In genomic region chr20:4217349-4217761, GRCh38 we compare ENCODE assay signal across 18 cellular contexts. TPM values are rescaled to one million over a fixed set of nuclear protein-coding genes. Genes with fewer than 3 reads are reported as not detected.
DNase-seq lines count a peak whose midpoint lies in the region; ATAC-seq and TF ChIP-seq lines count a peak whose summit lies in the region.
"Had no signal": no experiment of that assay in that cellular context is flagged by ENCODE, and none has a peak within 500 bp of the region (broad histone marks: within the 10 kb centered on the region; RNA-seq: fewer than 3 reads in every experiment).

No MANE protein-coding gene starts in this region.

- no peak for TF ChIP-seq POLR2A in vagina (IDR thresholded peaks at IDR 0.05)

- H3K27ac ChIP-seq in colonic mucosa (no peak overlapping the region), vagina (no peak overlapping the region)
- H3K27ac ChIP-seq: uterus had no signal

- H3K4me3 ChIP-seq in colonic mucosa = no peak overlapping the region
- no peak overlapping the region for H3K4me3 ChIP-seq in mucosa of descending colon
- H3K4me3 ChIP-seq in vagina = no peak overlapping the region
- H3K4me3 ChIP-seq: adrenal gland, MG63, uterus had no signal

- DNase-seq in AG08396 (ENCODE audit: low spot score) = peak; percentile 50
- peak; percentile 49 for DNase-seq in HT-29 (ENCODE audit: low spot score)
- peak; percentile 81 for DNase-seq in colonic mucosa
- DNase-seq in mucosa of descending colon = peak; percentile 69 to 78 (median 76)
- no peak for DNase-seq in GM19240 (ENCODE audit: insufficient read length, low spot score)
- no peak for DNase-seq in vagina (ENCODE audit: extremely low spot score in 2 of 2)
- no peak for DNase-seq in NOMO-1 (lab: John Stamatoyannopoulos, UW; ENCODE audit: unreplicated experiment in 2 of 2)
- DNase-seq: activated CD4-positive, alpha-beta T cell treated with anti-CD3 and anti-CD28 coated beads for 36 hours; activated T-cell treated with anti-CD3 and anti-CD28 coated beads, Interleukin-2, amount 50 U/mL, for 4 hours; adrenal gland; DMS79 treated with DMSO at 0.1 percent for 48 hours; MG63; NCI-H2171 treated with DMSO at 0.1 percent for 48 hours; NK-92 treated with Interleukin-12 subunit alpha and Interleukin-12 subunit beta, amount 100 ng/mL, for 24 hours; stimulated activated CD4-positive, alpha-beta T cell treated with anti-CD3 and anti-CD28 coated beads, Interleukin-2, amount 100 ng/mL, for 48 hours; uterus had no signal

- TF ChIP-seq CTCF in colonic mucosa (IDR thresholded peaks at IDR 0.05) = no peak
- TF ChIP-seq CTCF in mucosa of descending colon (IDR thresholded peaks at IDR 0.05) = no peak
- TF ChIP-seq CTCF in vagina (IDR thresholded peaks at IDR 0.05) = no peak

- no peak overlapping the region for H3K9ac ChIP-seq in colonic mucosa (ENCODE audit: low read depth in 2 of 2, low read length in 2 of 2)

- H3K4me1 ChIP-seq in colonic mucosa = no peaks in the 10 kb centered on the region
- peaks cover 9% of the 10 kb centered on the region for H3K4me1 ChIP-seq in mucosa of descending colon (ENCODE audit: low read depth)
- H3K4me1 ChIP-seq in vagina = peaks cover 6% of the 10 kb centered on the region
- H3K4me1 ChIP-seq: uterus had no signal

- H3K27me3 ChIP-seq in colonic mucosa (peaks cover 9% of the 10 kb centered on the region), vagina (no peaks in the 10 kb centered on the region)
- H3K27me3 ChIP-seq: MG63, uterus had no signal

- H3K9me3 ChIP-seq in colonic mucosa = no peaks in the 10 kb centered on the region
- no peaks in the 10 kb centered on the region for H3K9me3 ChIP-seq in mucosa of descending colon
- H3K9me3 ChIP-seq in vagina = no peaks in the 10 kb centered on the region
- H3K9me3 ChIP-seq: adrenal gland, MG63, uterus had no signal

- H3K36me3 ChIP-seq in colonic mucosa (no peaks in the 10 kb centered on the region), mucosa of descending colon (ENCODE audit: low read depth) (no peaks in the 10 kb centered on the region), vagina (no peaks in the 10 kb centered on the region)
- H3K36me3 ChIP-seq: adrenal gland, MG63, uterus had no signal

- intact Hi-C loops in colonic mucosa (cut with DNase I) = no loop called here
- intact Hi-C loops in mucosa of descending colon (cut with DNase I, micrococcal nuclease) = no loop called here
- intact Hi-C loops in vagina (cut with DNase I) = no loop called here

- ATAC-seq in mucosa of descending colon (peak; percentile 81), HG02970 (IDR thresholded peaks at IDR 0.05; ENCODE audit: low FRiP score, unreplicated experiment) (no peak)
- ATAC-seq: activated CD4-positive, alpha-beta T cell treated with anti-CD3 and anti-CD28 coated beads for 36 hours; activated T-cell treated with anti-CD3 and anti-CD28 coated beads, Interleukin-2, amount 50 U/mL, for 4 hours had no signal

RNA-seq across cellular contexts. Expression of gene ADRA1D, which starts 31.7 kb away (rescaled TPM):
- not detected in 2 replicates for total RNA-seq in HT-29 (2014; rRNA removed; shearing (Covaris generic))
- total RNA-seq in colonic mucosa = under 1 TPM; 0.37 TPM
- total RNA-seq in mucosa of descending colon = under 1 TPM; 0.23 to 0.39 (median 0.38) TPM
- 0.98 TPM for total RNA-seq in vagina
- total RNA-seq: activated CD4-positive, alpha-beta T cell treated with anti-CD3 and anti-CD28 coated beads for 36 hours; activated T-cell treated with anti-CD3 and anti-CD28 coated beads, Interleukin-2, amount 50 U/mL, for 4 hours; mononuclear cell had no signal

Comparison
In these comparisons a context has a peak if more than half of its experiments do, and no peak if none do; other contexts are left out.
1. DNase-seq: peak in AG08396 (single experiment), HT-29 (single experiment), colonic mucosa (single experiment) and mucosa of descending colon (3 of 3); none in GM19240 (single experiment), vagina (0 of 2) and NOMO-1 (0 of 2).